25 cellular contexts compared by ENCODE assay signal in genomic region chr9:118088075-118088474, GRCh38.
DNase-seq lines count a peak whose midpoint lies in the region; ATAC-seq and FAIRE-seq lines count a peak whose summit lies in the region.
"Had no signal": no experiment of that assay in that cellular context is flagged by ENCODE, and none has a peak within 500 bp of the region (broad histone marks: within the 10 kb centered on the region; RNA-seq: fewer than 3 reads in every experiment).

No MANE protein-coding gene starts in this region.

- H3K27me3 Mint-ChIP-seq in effector memory CD8-positive, alpha-beta T cell = no peaks in the 10 kb centered on the region
- H3K27me3 Mint-ChIP-seq: activated CD4-positive, alpha-beta T cell treated with anti-CD3 and anti-CD28 coated beads for 36 hours; B cell; central memory CD8-positive, alpha-beta T cell had no signal

- H3K27ac Mint-ChIP-seq in effector memory CD8-positive, alpha-beta T cell = no peak overlapping the region
- H3K27ac Mint-ChIP-seq: activated CD4-positive, alpha-beta T cell treated with anti-CD3 and anti-CD28 coated beads for 36 hours; B cell; CD8-positive, alpha-beta T cell; H9 had no signal

- H3K4me1 Mint-ChIP-seq in effector memory CD8-positive, alpha-beta T cell (ENCODE audit: low read depth in 2 of 2) = no peaks in the 10 kb centered on the region
- H3K4me1 Mint-ChIP-seq: activated CD4-positive, alpha-beta T cell treated with anti-CD3 and anti-CD28 coated beads for 36 hours; B cell; central memory CD8-positive, alpha-beta T cell; H9 had no signal

- H3K36me3 Mint-ChIP-seq in effector memory CD8-positive, alpha-beta T cell (ENCODE audit: insufficient read depth) = no peaks in the 10 kb centered on the region
- H3K36me3 Mint-ChIP-seq: CD8-positive, alpha-beta T cell had no signal

- H3K9me3 Mint-ChIP-seq in effector memory CD8-positive, alpha-beta T cell = peaks cover 0 to 4% of the 10 kb centered on the region in 2 donors
- H3K9me3 Mint-ChIP-seq: CD8-positive, alpha-beta T cell; H9 had no signal

- no peak overlapping the region for H3K4me3 Mint-ChIP-seq in effector memory CD8-positive, alpha-beta T cell
- H3K4me3 Mint-ChIP-seq: activated CD4-positive, alpha-beta T cell treated with anti-CD3 and anti-CD28 coated beads for 36 hours; B cell; CD8-positive, alpha-beta T cell; central memory CD8-positive, alpha-beta T cell; H9 had no signal

- peak; percentile 58 for ATAC-seq in GM18858 (IDR thresholded peaks at IDR 0.05; ENCODE audit: unreplicated experiment)
- ATAC-seq in GM21390 (IDR thresholded peaks at IDR 0.05; ENCODE audit: unreplicated experiment) = peak; percentile 58
- ATAC-seq in HG03175 (IDR thresholded peaks at IDR 0.05; ENCODE audit: unreplicated experiment) = peak; percentile 82
- no peak for ATAC-seq in HG03439 (IDR thresholded peaks at IDR 0.05; ENCODE audit: unreplicated experiment)
- no peak for ATAC-seq in effector memory CD8-positive, alpha-beta T cell (replicated peaks)
- ATAC-seq: activated CD4-positive, alpha-beta T cell treated with anti-CD3 and anti-CD28 coated beads for 36 hours; CD8-positive, alpha-beta T cell; gastroesophageal sphincter; left colon; pancreas had no signal

- peak; percentile 10 for DNase-seq in RPMI8226
- DNase-seq in activated naive CD4-positive, alpha-beta T cell treated with Interleukin-2 at 50 U/mL for 16 hours = no peak
- no peak for DNase-seq in effector memory CD8-positive, alpha-beta T cell
- no peak for DNase-seq in HTR-8/SVneo (ENCODE audit: insufficient read length, low spot score)
- DNase-seq: activated CD4-positive, alpha-beta T cell treated with anti-CD3 and anti-CD28 coated beads for 36 hours; activated effector memory CD4-positive, alpha-beta T cell treated with anti-CD3 and anti-CD28 coated beads, Interleukin-2, amount 50 U/mL, for 16 hours; activated T-cell treated with anti-CD3 and anti-CD28 coated beads for 4 hours; CD8-positive, alpha-beta T cell; H9; hippocampal formation; KG1; left colon; mammary epithelial cell; NCI-H146; NCI-H2107; NCI-H82; pancreas; stimulated activated CD4-positive, alpha-beta T cell treated with anti-CD3 and anti-CD28 coated beads, Interleukin-2, amount 100 ng/mL, for 24 hours had no signal

- no peak for FAIRE-seq in HTR-8/SVneo (lab: Jason Lieb, UNC)
- FAIRE-seq: pancreas had no signal

Comparison
In these comparisons a context has a peak if more than half of its experiments do, and no peak if none do; other contexts are left out.
1. ATAC-seq: peak in GM18858 (single experiment), GM21390 (single experiment) and HG03175 (single experiment); none in HG03439 (single experiment) and effector memory CD8-positive, alpha-beta T cell (single experiment).